Comparison of ENCODE assay signal across 14 cellular contexts in the genomic region with DNA sequence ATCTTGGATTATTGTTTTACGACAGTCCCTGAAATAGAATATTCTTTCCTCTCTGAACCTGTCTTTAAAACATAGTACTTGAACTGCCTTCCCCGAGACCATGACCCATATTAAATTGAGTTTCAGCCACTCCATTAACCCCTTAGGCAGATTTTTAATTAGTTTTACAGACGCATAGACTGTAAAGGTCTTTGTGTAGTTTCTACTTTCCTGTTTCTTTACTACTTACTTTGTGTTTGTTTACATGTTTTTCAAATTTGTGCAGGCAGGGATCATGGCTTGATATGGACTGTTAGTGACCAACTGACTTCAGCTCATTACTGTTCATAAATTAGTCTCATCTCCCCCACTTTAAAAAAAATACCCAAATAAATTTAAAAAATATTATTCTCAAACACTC.
"Had no signal": no experiment of that assay in that cellular context is flagged by ENCODE, and none has a peak within 500 bp of the region (broad histone marks: within the 10 kb centered on the region; RNA-seq: fewer than 3 reads in every experiment).

No MANE protein-coding gene starts in this region.

- H3K4me1 ChIP-seq: body of pancreas had no signal

- H3K36me3 ChIP-seq: adrenal gland, gastroesophageal sphincter, left ventricle myocardium inferior, thyroid gland had no signal

- DNase-seq: activated CD4-positive, alpha-beta T cell treated with anti-CD3 and anti-CD28 coated beads, Interleukin-2, amount 50 U/mL, for 4 hours; activated CD4-positive, CD25-positive, alpha-beta regulatory T cell; activated gamma-delta T cell; adrenal gland; body of pancreas; central memory CD4-positive, alpha-beta T cell; cortex of kidney; kidney; left ventricle myocardium inferior; stimulated activated CD4-positive, alpha-beta T cell treated with anti-CD3 and anti-CD28 coated beads, Interleukin-4, amount 100 ng/mL, for 1 hour; stimulated activated CD8-positive, alpha-beta memory T cell treated with anti-CD3 and anti-CD28 coated beads, Interleukin-4, amount 100 ng/mL, for 48 hours; thyroid gland had no signal

- H3K27me3 ChIP-seq: adrenal gland, body of pancreas, gastroesophageal sphincter, thyroid gland had no signal

- H3K27ac ChIP-seq: adrenal gland, body of pancreas, parathyroid adenoma, thyroid gland had no signal

- H3K9me3 ChIP-seq: adrenal gland, body of pancreas, gastroesophageal sphincter, left ventricle myocardium inferior, thyroid gland had no signal

- H3K4me3 ChIP-seq: adrenal gland, body of pancreas, gastroesophageal sphincter, left ventricle myocardium inferior, thyroid gland had no signal

- ATAC-seq: body of pancreas, gastroesophageal sphincter had no signal
